15 cellular contexts compared by ENCODE assay signal in the genomic region with DNA sequence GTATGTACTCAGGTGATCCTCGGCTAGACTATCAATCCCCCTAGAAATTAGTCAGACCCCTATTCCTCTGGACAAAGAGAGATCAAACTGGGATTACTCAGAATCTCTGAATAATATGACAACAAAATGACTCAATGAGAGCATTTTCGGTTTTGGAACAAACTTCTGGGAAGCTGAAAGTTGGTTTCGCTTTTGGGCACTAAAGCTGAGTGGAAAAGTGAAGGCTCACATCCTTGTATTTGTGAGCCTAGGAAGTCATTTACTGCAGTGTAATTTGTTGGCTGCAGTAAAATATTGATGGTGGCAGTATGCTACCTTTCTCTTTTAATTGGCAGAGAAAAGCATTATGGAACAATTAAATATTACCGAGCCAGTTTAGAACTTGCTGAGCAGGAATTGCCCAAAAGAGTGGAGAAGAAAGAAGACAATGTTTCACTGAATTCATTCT.
DNase-seq lines count a peak whose midpoint lies in the region; ATAC-seq, FAIRE-seq and TF ChIP-seq lines count a peak whose summit lies in the region.
"Had no signal": no experiment of that assay in that cellular context is flagged by ENCODE, and none has a peak within 500 bp of the region (broad histone marks: within the 10 kb centered on the region; RNA-seq: fewer than 3 reads in every experiment).

No MANE protein-coding gene starts in this region.

- H3K9me3 ChIP-seq in SK-N-SH = no peaks in the 10 kb centered on the region
- H3K9me3 ChIP-seq in keratinocyte (ENCODE audit: control insufficient read depth, low read depth, low read length) = no peaks in the 10 kb centered on the region
- no peaks in the 10 kb centered on the region for H3K9me3 ChIP-seq in vagina
- H3K9me3 ChIP-seq: thyroid gland had no signal

- H4K20me1 ChIP-seq in SK-N-SH (ENCODE audit: insufficient read depth) = no peaks in the 10 kb centered on the region
- no peaks in the 10 kb centered on the region for H4K20me1 ChIP-seq in keratinocyte (ENCODE audit: control insufficient read depth, extremely low read depth, insufficient read depth, low read length)

- POLR2A ChIA-PET in SK-N-SH (lab: Yijun Ruan, JAX) = no interaction called here

- H3F3A ChIP-seq in SK-N-SH (replicated peaks; ENCODE audit: insufficient read depth) = no peaks in the 10 kb centered on the region

- dilution Hi-C loops in keratinocyte (cut with MboI; ENCODE audit: extremely low pct_ligation_motif_present, low sequenced_read_pairs) = no loop called here

- H3K9me1 ChIP-seq in keratinocyte (ENCODE audit: control insufficient read depth, extremely low read depth, insufficient read depth, low read length) = no peaks in the 10 kb centered on the region

- no peaks in the 10 kb centered on the region for H3K36me3 ChIP-seq in SK-N-SH (replicated peaks in 1 of 2; ENCODE audit: control insufficient read depth in 1 of 2, insufficient read depth in 2 of 2, low read length in 1 of 2)
- H3K36me3 ChIP-seq in keratinocyte (ENCODE audit: control insufficient read depth in 2 of 2, extremely low read depth in 1 of 2, insufficient read depth in 2 of 2, low read length in 2 of 2) = no peaks in the 10 kb centered on the region
- H3K36me3 ChIP-seq in vagina = no peaks in the 10 kb centered on the region
- H3K36me3 ChIP-seq: thyroid gland had no signal

- no peak overlapping the region; a peak in 1 of 4 replicates for H3K4me3 ChIP-seq in SK-N-SH (ENCODE audit: low read depth in 2 of 2, low read length in 1 of 2)
- no peak overlapping the region for H3K4me3 ChIP-seq in astrocyte of the spinal cord (ENCODE audit: low read depth, low read length)
- peak overlapping the region in 2 of 3 experiments; percentile 24 to 32 for H3K4me3 ChIP-seq in keratinocyte (ENCODE audit: control insufficient read depth in 2 of 3, extremely low read depth in 1 of 3, insufficient read depth in 2 of 3, low read depth in 1 of 3, low read length in 3 of 3)
- peak overlapping the region in 1 of 2 donors; percentile 7 for H3K4me3 ChIP-seq in vagina
- H3K4me3 ChIP-seq: thyroid gland had no signal

- no peak for TF ChIP-seq EP300 in SK-N-SH (IDR thresholded peaks at IDR 0.05; ENCODE audit: borderline replicate concordance in 1 of 2, low read depth in 1 of 2, low read length in 1 of 2)

- H3K4me1 ChIP-seq in SK-N-SH (ENCODE audit: control insufficient read depth in 1 of 2, insufficient read depth in 2 of 2, low read depth in 1 of 2, low read length in 1 of 2) (no peaks in the 10 kb centered on the region), keratinocyte (ENCODE audit: control insufficient read depth, extremely low read depth, insufficient read depth, low read length) (peaks cover 35% of the 10 kb centered on the region), vagina (no peaks in the 10 kb centered on the region)
- H3K4me1 ChIP-seq: thyroid gland had no signal

- TF ChIP-seq CTCF in SK-N-SH (IDR thresholded peaks at IDR 0.05) (no peak), astrocyte of the spinal cord (IDR thresholded peaks at IDR 0.05; ENCODE audit: low read depth, low read length) (no peak), keratinocyte (optimal IDR thresholded peaks at IDR 0.05 in 1 of 3, IDR thresholded peaks at IDR 0.05 in 1 of 3, conservative IDR thresholded peaks at IDR 0.05 in 1 of 3; ENCODE audit: extremely low read depth in 1 of 3, insufficient read depth in 2 of 3, low read length in 3 of 3) (no peak), vagina (IDR thresholded peaks at IDR 0.05) (no peak)

- H3K4me2 ChIP-seq in SK-N-SH (peak overlapping the region; percentile 24), keratinocyte (ENCODE audit: control insufficient read depth, extremely low read depth, insufficient read depth, low read depth, low read length) (peak overlapping the region; percentile 81)

- H3K9ac ChIP-seq in SK-N-SH (no peak overlapping the region), keratinocyte (ENCODE audit: control insufficient read depth, extremely low read depth, insufficient read depth, low read length) (no peak overlapping the region)

- ATAC-seq in SK-N-SH treated with all-trans-retinoic acid at 6 μM for 48 hours = no peak
- no peak for ATAC-seq in HG03432 (IDR thresholded peaks at IDR 0.05; ENCODE audit: unreplicated experiment)
- ATAC-seq in HG02870 (IDR thresholded peaks at IDR 0.05; ENCODE audit: unreplicated experiment) = no peak
- ATAC-seq: T-cell had no signal

- H3K27me3 ChIP-seq in SK-N-SH (ENCODE audit: insufficient read depth) (no peaks in the 10 kb centered on the region), keratinocyte (ENCODE audit: control insufficient read depth, extremely low read depth, insufficient read depth, low read length) (no peaks in the 10 kb centered on the region), vagina (no peaks in the 10 kb centered on the region)
- H3K27me3 ChIP-seq: thyroid gland had no signal

- H2AFZ ChIP-seq in SK-N-SH (ENCODE audit: low read depth) (no peak overlapping the region), keratinocyte (ENCODE audit: control insufficient read depth, low read length) (no peak overlapping the region)

- H3K9me2 ChIP-seq in SK-N-SH = no peaks in the 10 kb centered on the region

- no peaks in the 10 kb centered on the region for H3K79me2 ChIP-seq in SK-N-SH (ENCODE audit: insufficient read depth)
- H3K79me2 ChIP-seq in keratinocyte (ENCODE audit: control insufficient read depth, insufficient read depth, low read length) = no peaks in the 10 kb centered on the region

- TF ChIP-seq POLR2A in vagina (IDR thresholded peaks at IDR 0.05) = no peak

- DNase-seq in SK-N-SH (no peak), astrocyte of the spinal cord (ENCODE audit: low read depth, low spot score) (peak; percentile 50), keratinocyte (ENCODE audit: low read depth, low spot score) (peak; percentile 2), vagina (ENCODE audit: extremely low spot score in 2 of 2) (no peak), ureter (ENCODE audit: low spot score) (no peak)
- DNase-seq: activated CD4-positive, alpha-beta T cell treated with anti-CD3 and anti-CD28 coated beads for 48 hours; caudate nucleus; H9; T-cell; thyroid gland had no signal

- no peak for TF ChIP-seq RAD21 in SK-N-SH (IDR thresholded peaks at IDR 0.05; ENCODE audit: low read length)

- WGBS in SK-N-SH (ENCODE audit: low lambda C conversion rate) = 18% methylated on average over 4 of the region's 4 CpGs

- H3K27ac ChIP-seq in SK-N-SH (ENCODE audit: low read depth in 2 of 2, low read length in 1 of 2) (no peak overlapping the region), keratinocyte (ENCODE audit: control insufficient read depth, insufficient read depth, low read length) (peak overlapping the region; percentile 54), vagina (peak overlapping the region; percentile 2)
- H3K27ac ChIP-seq: thyroid gland had no signal

- CTCF ChIA-PET in SK-N-SH (lab: Yijun Ruan, JAX) = no interaction called here

- in situ Hi-C loops in astrocyte of the spinal cord (cut with HindIII; ENCODE audit: low sequenced_read_pairs) = no loop called here

- FAIRE-seq in keratinocyte (lab: Jason Lieb, UNC) = no peak
- FAIRE-seq: GM12891, HTR-8/SVneo had no signal

- intact Hi-C loops in vagina (cut with DNase I) = no loop called here

TF ChIP-seq in SK-N-SH, 30 proteins besides CTCF, POLR2A, EP300 and RAD21:
- TF ChIP-seq TCF12 (IDR thresholded peaks at IDR 0.05) (no peak), FOXJ3 (CRISPR knock-in tag; IDR thresholded peaks at IDR 0.05) (no peak), MXI1 (IDR thresholded peaks at IDR 0.05; ENCODE audit: low read depth, low read length) (no peak), TEAD4 (IDR thresholded peaks at IDR 0.05; ENCODE audit: borderline replicate concordance, insufficient read depth) (no peak)

TF ChIP-seq in SK-N-SH treated with all-trans-retinoic acid at 6 μM for 48 hours, 23 proteins besides CTCF, POLR2A, EP300 and RAD21:
- TF ChIP-seq, protein P1, sequence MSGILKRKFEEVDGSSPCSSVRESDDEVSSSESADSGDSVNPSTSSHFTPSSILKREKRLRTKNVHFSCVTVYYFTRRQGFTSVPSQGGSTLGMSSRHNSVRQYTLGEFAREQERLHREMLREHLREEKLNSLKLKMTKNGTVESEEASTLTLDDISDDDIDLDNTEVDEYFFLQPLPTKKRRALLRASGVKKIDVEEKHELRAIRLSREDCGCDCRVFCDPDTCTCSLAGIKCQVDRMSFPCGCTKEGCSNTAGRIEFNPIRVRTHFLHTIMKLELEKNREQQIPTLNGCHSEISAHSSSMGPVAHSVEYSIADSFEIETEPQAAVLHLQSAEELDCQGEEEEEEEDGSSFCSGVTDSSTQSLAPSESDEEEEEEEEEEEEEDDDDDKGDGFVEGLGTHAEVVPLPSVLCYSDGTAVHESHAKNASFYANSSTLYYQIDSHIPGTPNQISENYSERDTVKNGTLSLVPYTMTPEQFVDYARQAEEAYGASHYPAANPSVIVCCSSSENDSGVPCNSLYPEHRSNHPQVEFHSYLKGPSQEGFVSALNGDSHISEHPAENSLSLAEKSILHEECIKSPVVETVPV (CRISPR knock-in tag; IDR thresholded peaks at IDR 0.05) = no peak
- no peak for TF ChIP-seq GLIS3 (CRISPR knock-in tag; IDR thresholded peaks at IDR 0.05)
- no peak for TF ChIP-seq ZFP3 (CRISPR knock-in tag; IDR thresholded peaks at IDR 0.05)
- no peak for TF ChIP-seq ZC3H10 (CRISPR knock-in tag; IDR thresholded peaks at IDR 0.05)
- TF ChIP-seq, protein P2, sequence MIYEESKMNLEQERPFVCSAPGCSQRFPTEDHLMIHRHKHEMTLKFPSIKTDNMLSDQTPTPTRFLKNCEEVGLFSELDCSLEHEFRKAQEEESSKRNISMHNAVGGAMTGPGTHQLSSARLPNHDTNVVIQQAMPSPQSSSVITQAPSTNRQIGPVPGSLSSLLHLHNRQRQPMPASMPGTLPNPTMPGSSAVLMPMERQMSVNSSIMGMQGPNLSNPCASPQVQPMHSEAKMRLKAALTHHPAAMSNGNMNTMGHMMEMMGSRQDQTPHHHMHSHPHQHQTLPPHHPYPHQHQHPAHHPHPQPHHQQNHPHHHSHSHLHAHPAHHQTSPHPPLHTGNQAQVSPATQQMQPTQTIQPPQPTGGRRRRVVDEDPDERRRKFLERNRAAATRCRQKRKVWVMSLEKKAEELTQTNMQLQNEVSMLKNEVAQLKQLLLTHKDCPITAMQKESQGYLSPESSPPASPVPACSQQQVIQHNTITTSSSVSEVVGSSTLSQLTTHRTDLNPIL (CRISPR knock-in tag; IDR thresholded peaks at IDR 0.05; ENCODE audit: low read depth) = no peak
- TF ChIP-seq SNAI2 (CRISPR knock-in tag; IDR thresholded peaks at IDR 0.05) = no peak
- TF ChIP-seq ZFP30 (CRISPR knock-in tag; IDR thresholded peaks at IDR 0.05) = no peak
- TF ChIP-seq ZNF565 (CRISPR knock-in tag; conservative IDR thresholded peaks at IDR 0.05; ENCODE audit: low read depth) = no peak
- no peak for TF ChIP-seq ZNF8 (CRISPR knock-in tag; IDR thresholded peaks at IDR 0.05)
- no peak for TF ChIP-seq ZNF70 (CRISPR knock-in tag; IDR thresholded peaks at IDR 0.05)

Comparison
In these comparisons a context has a peak if more than half of its experiments do, and no peak if none do; other contexts are left out.
1. DNase-seq: peak in astrocyte of the spinal cord (single experiment) and keratinocyte (single experiment); none in SK-N-SH (single experiment), vagina (0 of 2) and ureter (single experiment).
2. H3K27ac ChIP-seq: peak in keratinocyte (single experiment) and vagina (single experiment); none in SK-N-SH (0 of 2).
3. H3K4me3 ChIP-seq: peak in keratinocyte (2 of 3); none in SK-N-SH (0 of 2) and astrocyte of the spinal cord (single experiment).